8 cellular contexts compared by ENCODE assay signal in genomic region chr1:204493882-204494280, GRCh38. TPM values are rescaled to one million over a fixed set of nuclear protein-coding genes. Genes with fewer than 3 reads are reported as not detected.
DNase-seq lines count a peak whose midpoint lies in the region; ATAC-seq and TF ChIP-seq lines count a peak whose summit lies in the region.

No MANE protein-coding gene starts in this region.

- no peak for TF ChIP-seq EP300 in gastroesophageal sphincter (IDR thresholded peaks at IDR 0.05)

- peaks cover 36 to 76% (median 48%) of the 10 kb centered on the region in 4 donors for H3K4me1 Mint-ChIP-seq in CD4-positive, alpha-beta memory T cell
- H3K4me1 Mint-ChIP-seq in neural progenitor cell: peaks cover 26% of the 10 kb centered on the region

- peak in 1 of 2 donors; percentile 3 for TF ChIP-seq POLR2A in gastroesophageal sphincter (IDR thresholded peaks at IDR 0.05)

- H3K4me1 ChIP-seq in CD4-positive, alpha-beta memory T cell (ENCODE audit: insufficient read depth, low read length): peaks cover 52% of the 10 kb centered on the region
- H3K4me1 ChIP-seq in gastroesophageal sphincter: peaks cover 0 to 51% (median 14%) of the 10 kb centered on the region in 3 donors
- H3K4me1 ChIP-seq in neural progenitor cell: peaks cover 18% of the 10 kb centered on the region

- H4K20me1 ChIP-seq in neural progenitor cell (ENCODE audit: low read depth): peaks cover 41% of the 10 kb centered on the region

- CTCF ChIA-PET in CD4-positive, alpha-beta memory T cell (lab: Charles Lee; ENCODE audit: partially characterized antibody): interaction anchor here (0.8 to 21.3 kb wide), 12 partner anchors 9 to 95 kb away, joined by 3 to 1077 read pairs (median 7); no protein-coding TSS in a partner anchor

- H3K27ac Mint-ChIP-seq in CD4-positive, alpha-beta memory T cell: peak overlapping the region; percentile 90 to 98 (median 95)
- peak overlapping the region; percentile 98 for H3K27ac Mint-ChIP-seq in neural progenitor cell

- peak overlapping the region; percentile 62 to 99 for H3K4me3 ChIP-seq in CD4-positive, alpha-beta memory T cell (ENCODE audit: low read length in 2 of 2)
- H3K4me3 ChIP-seq in gastroesophageal sphincter (peak overlapping the region; percentile 50 to 87), neural progenitor cell (peak overlapping the region; percentile 77)

- TF ChIP-seq CTCF in gastroesophageal sphincter (IDR thresholded peaks at IDR 0.05) (no peak), neural progenitor cell (IDR thresholded peaks at IDR 0.05) (no peak)

- POLR2A ChIA-PET in CD4-positive, alpha-beta memory T cell (lab: Charles Lee; ENCODE audit: partially characterized antibody): interaction anchor here (1.0 to 9.1 kb wide), 22 partner anchors 9 to 1169 kb away, joined by 3 to 136 read pairs (median 8); partner anchors contain the start of gene MDM4

- no peaks in the 10 kb centered on the region for H3K27me3 ChIP-seq in CD4-positive, alpha-beta memory T cell (ENCODE audit: insufficient read depth, low read length)
- H3K27me3 ChIP-seq in gastroesophageal sphincter: no peaks in the 10 kb centered on the region
- H3K27me3 ChIP-seq in neural progenitor cell: peaks cover 15% of the 10 kb centered on the region

- H3K9ac ChIP-seq in neural progenitor cell: peak overlapping the region; percentile 65

- H3K27ac ChIP-seq in CD4-positive, alpha-beta memory T cell (ENCODE audit: low read depth, low read length): peak overlapping the region; percentile 90
- H3K27ac ChIP-seq in gastroesophageal sphincter (peak overlapping the region; percentile 48 to 94 (median 88)), neural progenitor cell (peak overlapping the region; percentile 77)

- peaks cover 34% of the 10 kb centered on the region for H3F3A ChIP-seq in neural progenitor cell (ENCODE audit: low read depth)

- peak; percentile 69 to 82 (median 72) for DNase-seq in CD4-positive, alpha-beta memory T cell
- DNase-seq in NOMO-1 treated with dmso at 0.1 percent for 144 hours (lab: John Stamatoyannopoulos, UW; ENCODE audit: unreplicated experiment) (peak; percentile 25), neural progenitor cell (ENCODE audit: low spot score) (peak; percentile 64), GOT3 (lab: John Stamatoyannopoulos, UW) (no peak)
- DNase-seq in activated gamma-delta T cell treated with anti-CD3 and anti-CD28 coated beads, Interleukin-2, amount 50 U/mL, for 16 hours (ENCODE audit: low read depth): peak; percentile 27

- H3K36me3 ChIP-seq in CD4-positive, alpha-beta memory T cell (ENCODE audit: insufficient read depth, low read length): no peaks in the 10 kb centered on the region
- H3K36me3 ChIP-seq in gastroesophageal sphincter: no peaks in the 10 kb centered on the region
- no peaks in the 10 kb centered on the region for H3K36me3 ChIP-seq in neural progenitor cell

- intact Hi-C loops in CD4-positive, alpha-beta memory T cell (cut with micrococcal nuclease): loop anchor here (1.0 to 2.0 kb wide), 4 partner anchors 9 to 63 kb away; no protein-coding TSS in a partner anchor

- H3K36me3 Mint-ChIP-seq in CD4-positive, alpha-beta memory T cell: peaks cover 7 to 19% of the 10 kb centered on the region in 2 donors
- peaks cover 12% of the 10 kb centered on the region for H3K36me3 Mint-ChIP-seq in neural progenitor cell

- no peaks in the 10 kb centered on the region for H3K9me3 ChIP-seq in CD4-positive, alpha-beta memory T cell (ENCODE audit: control insufficient read depth in 1 of 2, low read length in 2 of 2)
- H3K9me3 ChIP-seq in gastroesophageal sphincter (no peaks in the 10 kb centered on the region), neural progenitor cell (ENCODE audit: low read depth) (no peaks in the 10 kb centered on the region)

- peak; percentile 29 for ATAC-seq in GM19351 (IDR thresholded peaks at IDR 0.05; ENCODE audit: unreplicated experiment)
- peak; percentile 8 for ATAC-seq in HG03442 (IDR thresholded peaks at IDR 0.05; ENCODE audit: unreplicated experiment)
- ATAC-seq in gastroesophageal sphincter: peak; percentile 47

- 0% methylated on average over 4 of the region's 18 CpGs for WGBS in gastroesophageal sphincter (ENCODE audit: low coverage in 1 of 2), 2 donors

- peak overlapping the region; percentile 98 for H3K4me2 ChIP-seq in neural progenitor cell

- peak overlapping the region; percentile 90 to 99 (median 96) for H3K4me3 Mint-ChIP-seq in CD4-positive, alpha-beta memory T cell
- peak overlapping the region; percentile 98 for H3K4me3 Mint-ChIP-seq in neural progenitor cell

- peak overlapping the region; percentile 22 for H2AFZ ChIP-seq in neural progenitor cell (replicated peaks)

- H3K9me3 Mint-ChIP-seq in CD4-positive, alpha-beta memory T cell: no peaks in the 10 kb centered on the region
- H3K9me3 Mint-ChIP-seq in neural progenitor cell: no peaks in the 10 kb centered on the region

- H3K79me2 ChIP-seq in neural progenitor cell (ENCODE audit: low read depth): peaks cover 53% of the 10 kb centered on the region

- H3K27me3 Mint-ChIP-seq in CD4-positive, alpha-beta memory T cell: no peaks in the 10 kb centered on the region
- H3K27me3 Mint-ChIP-seq in neural progenitor cell (ENCODE audit: insufficient read depth, low read depth): peaks cover 8% of the 10 kb centered on the region

RNA-seq across cellular contexts. Expression of gene PIK3C2B, which starts 0.7 kb away (rescaled TPM):
- total RNA-seq in CD4-positive, alpha-beta memory T cell: 10 to 100 TPM; 43.4 to 46.9 TPM
- 1 to 10 TPM in 1 of 2 donors, under 1 TPM in 1; 0.13 to 4.1 TPM for polyA plus RNA-seq in CD4-positive, alpha-beta memory T cell
- total RNA-seq in gastroesophageal sphincter (10 to 100 TPM in 3 of 4 donors, 1 to 10 TPM in 1; 7.9 to 18.2 (median 16.1) TPM), neural progenitor cell (ENCODE audit: low replicate concordance) (20.7 and 27.4 TPM in 2 replicates)

RNA-seq across cellular contexts. Expression of gene MDM4, which starts 22.3 kb away (rescaled TPM):
- total RNA-seq in CD4-positive, alpha-beta memory T cell: 100 to 1,000 TPM; 213 to 237 TPM
- 10 to 100 TPM in 1 of 2 donors, 1 to 10 TPM in 1; 7.7 to 26.8 TPM for polyA plus RNA-seq in CD4-positive, alpha-beta memory T cell
- total RNA-seq in gastroesophageal sphincter (10 to 100 TPM; 24.3 to 74.1 (median 37.9) TPM), neural progenitor cell (ENCODE audit: low replicate concordance) (52.0 and 72.9 TPM in 2 replicates)
